1 cellular context compared by ENCODE assay signal in the genomic region with DNA sequence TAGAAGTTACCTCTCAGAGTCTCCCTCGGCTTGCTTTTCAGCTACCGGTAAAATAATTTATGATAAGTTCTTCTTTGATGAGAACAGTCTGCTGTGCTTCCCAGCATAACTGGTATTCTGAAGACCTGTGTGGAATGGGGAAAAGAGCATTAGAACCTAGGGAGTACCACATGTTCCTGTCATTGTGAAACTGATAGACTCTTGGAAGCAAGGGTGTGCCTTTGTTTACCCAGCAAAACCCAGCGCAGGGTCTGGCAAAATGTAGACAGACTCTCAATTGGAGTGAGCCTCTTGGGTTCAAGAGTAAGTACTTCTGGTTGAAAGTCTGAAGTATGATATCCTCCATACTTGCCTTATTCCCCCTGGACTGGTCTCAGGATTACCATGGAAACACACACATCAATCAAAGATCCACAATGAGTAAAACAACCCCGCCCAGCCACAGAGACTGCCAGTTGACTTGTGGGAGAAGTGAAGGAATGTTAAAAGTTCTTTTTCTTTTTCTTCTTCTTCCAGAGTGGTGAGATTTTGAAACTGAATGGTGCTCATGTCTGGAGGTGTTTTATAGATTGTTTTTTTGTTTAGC.
TF ChIP-seq lines count a peak whose summit lies in the region.

No MANE protein-coding gene starts in this region.

TF ChIP-seq in H1, 55 proteins besides CTCF, POLR2A, EP300 and RAD21:
- TF ChIP-seq KDM5A (IDR thresholded peaks at IDR 0.05; ENCODE audit: low read length) (no peak), SIN3A (conservative IDR thresholded peaks at IDR 0.05 in 1 of 2, IDR thresholded peaks at IDR 0.05 in 1 of 2; ENCODE audit: low read depth in 1 of 2, low read length in 2 of 2) (no peak), RXRA (IDR thresholded peaks at IDR 0.05; ENCODE audit: insufficient read depth, low read depth, low read length) (no peak), EZH2 (IDR thresholded peaks at IDR 0.05; ENCODE audit: low read depth, low read length, severe bottlenecking) (no peak), HDAC2 (IDR thresholded peaks at IDR 0.05; ENCODE audit: borderline replicate concordance in 1 of 2, low read depth in 2 of 2, low read length in 2 of 2) (no peak), POLR2AphosphoS5 (IDR thresholded peaks at IDR 0.05; ENCODE audit: low read depth, low read length) (no peak), SP4 (IDR thresholded peaks at IDR 0.05; ENCODE audit: low read length) (no peak), RBBP5 (IDR thresholded peaks at IDR 0.05; ENCODE audit: borderline replicate concordance, low read depth, low read length) (no peak), ZNF274 (IDR thresholded peaks at IDR 0.05; ENCODE audit: borderline replicate concordance, extremely low read depth, low read length) (no peak), RNF2 (IDR thresholded peaks at IDR 0.05; ENCODE audit: borderline replicate concordance, low read depth, low read length, missing control alignments, poor library complexity, severe bottlenecking) (no peak), SIX5 (IDR thresholded peaks at IDR 0.05; ENCODE audit: low read depth, low read length) (no peak), CREB1 (IDR thresholded peaks at IDR 0.05) (no peak), ASH2L (IDR thresholded peaks at IDR 0.05; ENCODE audit: low read length) (no peak)
